17 cellular contexts compared by ENCODE assay signal in genomic region chr7:157267516-157267915, GRCh38.
A peak's percentile ranks its signal among the peaks of the same experiment; 100 is the strongest.
DNase-seq lines count a peak whose midpoint lies in the region; ATAC-seq and TF ChIP-seq lines count a peak whose summit lies in the region.
"Had no signal": no experiment of that assay in that cellular context is flagged by ENCODE, and none has a peak within 500 bp of the region (broad histone marks: within the 10 kb centered on the region; RNA-seq: fewer than 3 reads in every experiment).

No MANE protein-coding gene starts in this region.

- peak overlapping the region; percentile 79 for H3K27ac Mint-ChIP-seq in endothelial cell (ENCODE audit: unreplicated experiment)
- peak overlapping the region in 1 of 2 donors; percentile 29 for H3K27ac Mint-ChIP-seq in effector memory CD8-positive, alpha-beta T cell
- H3K27ac Mint-ChIP-seq: CD4-positive, CD25-positive, alpha-beta regulatory T cell; HFFc6 had no signal

- no peak for TF ChIP-seq CTCF in RWPE1 (conservative IDR thresholded peaks at IDR 0.05; ENCODE audit: low read depth)
- TF ChIP-seq CTCF in endothelial cell (IDR thresholded peaks at IDR 0.05; ENCODE audit: unreplicated experiment): no peak

- H3K4me1 Mint-ChIP-seq in endothelial cell (ENCODE audit: unreplicated experiment): no peaks in the 10 kb centered on the region
- peaks cover 4 to 17% of the 10 kb centered on the region in 2 donors for H3K4me1 Mint-ChIP-seq in effector memory CD8-positive, alpha-beta T cell (ENCODE audit: low read depth in 2 of 2)

- ATAC-seq in GM18505 (IDR thresholded peaks at IDR 0.05; ENCODE audit: unreplicated experiment) (no peak), GM19035 (IDR thresholded peaks at IDR 0.05; ENCODE audit: unreplicated experiment) (no peak)
- no peak for ATAC-seq in effector memory CD8-positive, alpha-beta T cell (replicated peaks)
- ATAC-seq: HepG2 had no signal

- intact Hi-C loops in posterior vena cava (cut with DNase I): no loop called here

- peak overlapping the region; percentile 54 for H3K4me3 Mint-ChIP-seq in endothelial cell (ENCODE audit: unreplicated experiment)
- no peak overlapping the region for H3K4me3 Mint-ChIP-seq in effector memory CD8-positive, alpha-beta T cell
- H3K4me3 Mint-ChIP-seq: CD4-positive, CD25-positive, alpha-beta regulatory T cell; HFFc6 had no signal

- peaks cover 37% of the 10 kb centered on the region for H3K36me3 Mint-ChIP-seq in endothelial cell (ENCODE audit: low read depth, unreplicated experiment)
- H3K36me3 Mint-ChIP-seq in effector memory CD8-positive, alpha-beta T cell (ENCODE audit: insufficient read depth): peaks cover 33% of the 10 kb centered on the region

- peak; percentile 44 for DNase-seq in activated CD8-positive, alpha-beta memory T cell treated with anti-CD3 and anti-CD28 coated beads, Interleukin-2, amount 50 U/mL, for 48 hours
- no peak for DNase-seq in activated CD8-positive, alpha-beta memory T cell treated with anti-CD3 and anti-CD28 coated beads, Interleukin-2, amount 50 U/mL, for 4 hours
- no peak for DNase-seq in RWPE1 (ENCODE audit: low spot score)
- no peak for DNase-seq in endothelial cell (ENCODE audit: low spot score)
- peak; percentile 52 for DNase-seq in posterior vena cava (ENCODE audit: low spot score)
- DNase-seq in effector memory CD8-positive, alpha-beta T cell: no peak
- DNase-seq: AML-193; CD4-positive, CD25-positive, alpha-beta regulatory T cell; DMS 273 treated with DMSO at 0.1 percent for 48 hours; GOT3; HCEC 1CT; HFFc6 had no signal

- CTCF ChIA-PET in RWPE1 (lab: Yijun Ruan, JAX): no interaction called here

- POLR2A ChIA-PET in RWPE1 (lab: Yijun Ruan, JAX; ENCODE audit: low non-redundant PET): no interaction called here

- peaks cover 3% of the 10 kb centered on the region for H3K27me3 Mint-ChIP-seq in endothelial cell (ENCODE audit: unreplicated experiment)
- H3K27me3 Mint-ChIP-seq in effector memory CD8-positive, alpha-beta T cell: no peaks in the 10 kb centered on the region
- H3K27me3 Mint-ChIP-seq: CD4-positive, CD25-positive, alpha-beta regulatory T cell had no signal

- H3K27ac ChIP-seq in RWPE1: peak overlapping the region; percentile 24
- H3K27ac ChIP-seq: 22Rv1; BLaER1 treated with 17β-estradiol and CSF1 and Interleukin-3, amounts not matched to agents 10 nM and 100 nM had no signal

- H3K9me3 Mint-ChIP-seq in endothelial cell (ENCODE audit: unreplicated experiment): no peaks in the 10 kb centered on the region
- no peaks in the 10 kb centered on the region for H3K9me3 Mint-ChIP-seq in effector memory CD8-positive, alpha-beta T cell
- H3K9me3 Mint-ChIP-seq: CD4-positive, CD25-positive, alpha-beta regulatory T cell; HFFc6 had no signal

- no peak for TF ChIP-seq POLR2A in GM18505 (IDR thresholded peaks at IDR 0.05; ENCODE audit: borderline replicate concordance, extremely low read depth, insufficient read depth, insufficient read length)

Comparison
In these comparisons a context has a peak if more than half of its experiments do, and no peak if none do; other contexts are left out.
1. DNase-seq: peak in activated CD8-positive, alpha-beta memory T cell treated with anti-CD3 and anti-CD28 coated beads, Interleukin-2, amount 50 U/mL, for 48 hours (single experiment) and posterior vena cava (single experiment); none in activated CD8-positive, alpha-beta memory T cell treated with anti-CD3 and anti-CD28 coated beads, Interleukin-2, amount 50 U/mL, for 4 hours (single experiment), RWPE1 (single experiment), endothelial cell (single experiment) and effector memory CD8-positive, alpha-beta T cell (0 of 3).